ENCODE assay signal across 1 cellular context in genomic region chr3:40309439-40309924, GRCh38.
TF ChIP-seq lines count a peak whose summit lies in the region.

EIF1B (plus strand) TSS chr3:40309707; CDS start chr3:40309942, 235 bp downstream.

TF ChIP-seq in K562, 482 proteins besides CTCF, POLR2A, EP300 and RAD21 (continued from another document and continues in another):
- TF ChIP-seq ELK3 (CRISPR knock-in tag; IDR thresholded peaks at IDR 0.05) = no peak
- no peak for TF ChIP-seq SMAD2 (IDR thresholded peaks at IDR 0.05; ENCODE audit: low read depth, low read length)
- no peak for TF ChIP-seq CHAMP1 (IDR thresholded peaks at IDR 0.05)
- no peak for TF ChIP-seq CHD1 (IDR thresholded peaks at IDR 0.05; ENCODE audit: low read length)
- peak; percentile 56 for TF ChIP-seq RBBP5 (IDR thresholded peaks at IDR 0.05; ENCODE audit: borderline replicate concordance, insufficient read depth, low read length, poor library complexity, severe bottlenecking)
- peak; percentile 91 for TF ChIP-seq THAP12 (CRISPR knock-in tag; IDR thresholded peaks at IDR 0.05)
- peak; percentile 48 for TF ChIP-seq NFE2 (IDR thresholded peaks at IDR 0.05; ENCODE audit: low read depth)
- TF ChIP-seq GTF2F1 (IDR thresholded peaks at IDR 0.05; ENCODE audit: low read depth, low read length) = peak; percentile 55; the same call in 1 of the 2 replicates
- TF ChIP-seq RBM14 (IDR thresholded peaks at IDR 0.05; ENCODE audit: borderline replicate concordance, insufficient read depth, low read depth, low read length) = no peak
- 0 out of 2 replicates have a peak, but pooled peaks have one; percentile 29 for TF ChIP-seq KLF6 (CRISPR knock-in tag; IDR thresholded peaks at IDR 0.05; ENCODE audit: borderline replicate concordance)
- TF ChIP-seq SLC30A9 (CRISPR knock-in tag; IDR thresholded peaks at IDR 0.05) = no peak
- peak; percentile 66; the same call in 1 of the 2 replicates for TF ChIP-seq PHB (CRISPR knock-in tag; IDR thresholded peaks at IDR 0.05)
- TF ChIP-seq EGR1 (conservative IDR thresholded peaks at IDR 0.05) = peak; percentile 98
- peak; percentile 84 for TF ChIP-seq SMAD4 (CRISPR knock-in tag; conservative IDR thresholded peaks at IDR 0.05)
- TF ChIP-seq SUPT5H (IDR thresholded peaks at IDR 0.05) = peak; percentile 94
- TF ChIP-seq MITF (IDR thresholded peaks at IDR 0.05) = peak; percentile 84
- no peak; the same call in 1 of the 2 replicates for TF ChIP-seq FOXJ2 (tag; IDR thresholded peaks at IDR 0.05)
- TF ChIP-seq HMGXB4 (CRISPR knock-in tag; IDR thresholded peaks at IDR 0.05) = peak; percentile 20; the same call in 1 of the 2 replicates
- TF ChIP-seq DMBX1 (CRISPR knock-in tag; IDR thresholded peaks at IDR 0.05; ENCODE audit: borderline replicate concordance) = peak; percentile 44; the same call in 1 of the 2 replicates
- no peak for TF ChIP-seq RBM15 (IDR thresholded peaks at IDR 0.05; ENCODE audit: insufficient read depth, low read length)
- 0 out of 2 replicates have a peak, but pooled peaks have one; percentile 84 for TF ChIP-seq ZNF197 (CRISPR knock-in tag; IDR thresholded peaks at IDR 0.05; ENCODE audit: low read depth)
- TF ChIP-seq MAX (CRISPR knock-in tag; IDR thresholded peaks at IDR 0.05) = peak; percentile 65; the same call in 1 of the 2 replicates
- TF ChIP-seq NFRKB (IDR thresholded peaks at IDR 0.05; ENCODE audit: low read depth) = peak; percentile 83; the same call in 1 of the 2 replicates
- no peak for TF ChIP-seq FOS (IDR thresholded peaks at IDR 0.05; ENCODE audit: extremely low read depth, insufficient read length)
- no peak for TF ChIP-seq ESRRB (CRISPR knock-in tag; IDR thresholded peaks at IDR 0.05; ENCODE audit: borderline replicate concordance)
- peak; percentile 86; the same call in 1 of the 2 replicates for TF ChIP-seq ZNF766 (CRISPR knock-in tag; conservative IDR thresholded peaks at IDR 0.05)
- TF ChIP-seq HMBOX1 (IDR thresholded peaks at IDR 0.05) = no peak
- no peak for TF ChIP-seq NCOA2 (IDR thresholded peaks at IDR 0.05; ENCODE audit: partially characterized antibody in 2 of 2)
- TF ChIP-seq POU5F1 (IDR thresholded peaks at IDR 0.05; ENCODE audit: borderline replicate concordance, low read depth, low read length, partially characterized antibody) = peak; percentile 49
- peak; percentile 7; the same call in 1 of the 2 replicates for TF ChIP-seq C11orf30 (IDR thresholded peaks at IDR 0.05; ENCODE audit: low read depth)
- TF ChIP-seq ZKSCAN3 (CRISPR knock-in tag; IDR thresholded peaks at IDR 0.05) = no peak
- TF ChIP-seq TAF9B (IDR thresholded peaks at IDR 0.05; ENCODE audit: partially characterized antibody) = peak; percentile 78
- peak; percentile 84 for TF ChIP-seq EP400 (IDR thresholded peaks at IDR 0.05)
- TF ChIP-seq MYC (IDR thresholded peaks at IDR 0.05; ENCODE audit: low read depth, low read length) = peak; percentile 77
- TF ChIP-seq MYC (CRISPR knock-in tag; IDR thresholded peaks at IDR 0.05; ENCODE audit: borderline replicate concordance, low read depth) = no peak; the same call in 1 of the 2 replicates
- TF ChIP-seq BRF2 (IDR thresholded peaks at IDR 0.05; ENCODE audit: borderline replicate concordance, insufficient read depth, insufficient read length) = no peak
- no peak for TF ChIP-seq MEF2A (IDR thresholded peaks at IDR 0.05; ENCODE audit: control insufficient read depth, low read depth, low read length)
- no peak for TF ChIP-seq ZNF347 (CRISPR knock-in tag; IDR thresholded peaks at IDR 0.05; ENCODE audit: low read depth)
- no peak for TF ChIP-seq ZNF586 (CRISPR knock-in tag; conservative IDR thresholded peaks at IDR 0.05)
- peak; percentile 69 for TF ChIP-seq TEAD4 (IDR thresholded peaks at IDR 0.05; ENCODE audit: low read length)
- no peak for TF ChIP-seq TEAD4 (CRISPR knock-in tag; IDR thresholded peaks at IDR 0.05; ENCODE audit: borderline replicate concordance)
- peak; percentile 70; the same call in 1 of the 2 replicates for TF ChIP-seq ZNF263 (CRISPR knock-in tag; IDR thresholded peaks at IDR 0.05; ENCODE audit: borderline replicate concordance)
- TF ChIP-seq SNIP1 (IDR thresholded peaks at IDR 0.05; ENCODE audit: low read depth) = peak; percentile 52; the same call in 1 of the 2 replicates
- peak; percentile 76 for TF ChIP-seq VEZF1 (CRISPR knock-in tag; IDR thresholded peaks at IDR 0.05)
- TF ChIP-seq ZNF57 (CRISPR knock-in tag; IDR thresholded peaks at IDR 0.05) = no peak
- TF ChIP-seq NEUROD1 (IDR thresholded peaks at IDR 0.05; ENCODE audit: borderline replicate concordance, low read depth, low read length, partially characterized antibody) = peak; percentile 47
